ENCODE assay signal across 1 cellular context in the genomic region with DNA sequence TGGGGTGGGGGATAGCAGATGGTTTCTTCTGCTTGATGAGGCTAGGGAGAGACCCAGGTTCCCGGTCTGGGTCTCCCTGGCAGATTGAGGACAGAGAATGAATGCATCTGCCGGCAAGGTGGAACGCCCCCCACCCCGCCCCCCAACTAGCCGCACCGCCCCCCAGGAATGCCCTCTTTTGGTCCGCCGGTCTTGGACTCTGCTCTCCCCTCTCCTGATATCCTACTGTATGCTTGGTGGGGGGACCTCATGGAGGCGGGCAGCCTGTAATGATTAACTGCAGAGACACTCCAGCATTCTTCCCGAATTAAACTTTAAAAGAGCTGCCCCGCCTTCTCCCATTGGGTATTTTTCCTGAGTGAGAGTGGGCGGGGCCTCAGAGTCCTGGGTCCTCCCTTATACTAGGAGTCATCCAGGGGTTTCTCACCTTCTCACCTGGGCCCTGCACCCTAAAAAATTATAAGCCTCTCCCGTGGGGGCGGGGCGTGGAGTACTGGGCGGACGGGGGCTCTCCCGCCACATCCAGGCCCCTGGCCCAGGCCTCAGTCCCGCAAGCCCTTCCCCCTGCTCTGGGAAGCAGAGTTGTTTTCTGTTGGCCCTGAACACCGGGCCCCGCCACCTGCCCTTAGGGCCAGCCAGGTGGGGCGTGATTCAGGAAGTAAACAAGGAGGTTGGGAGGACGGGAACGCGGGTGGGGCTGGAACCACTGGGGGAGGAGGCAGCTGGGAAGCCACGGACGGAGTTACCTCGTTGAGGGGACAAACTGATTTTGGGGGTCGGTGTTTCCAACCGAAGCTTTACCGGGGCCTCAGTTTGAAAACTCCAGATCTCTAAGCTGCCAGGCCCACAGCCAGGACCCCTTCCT.
TF ChIP-seq lines count a peak whose summit lies in the region.

No MANE protein-coding gene starts in this region.

TF ChIP-seq in HepG2, 621 proteins besides CTCF, POLR2A, EP300 and RAD21 (continued from another document and continues in another):
- TF ChIP-seq, protein P1, sequence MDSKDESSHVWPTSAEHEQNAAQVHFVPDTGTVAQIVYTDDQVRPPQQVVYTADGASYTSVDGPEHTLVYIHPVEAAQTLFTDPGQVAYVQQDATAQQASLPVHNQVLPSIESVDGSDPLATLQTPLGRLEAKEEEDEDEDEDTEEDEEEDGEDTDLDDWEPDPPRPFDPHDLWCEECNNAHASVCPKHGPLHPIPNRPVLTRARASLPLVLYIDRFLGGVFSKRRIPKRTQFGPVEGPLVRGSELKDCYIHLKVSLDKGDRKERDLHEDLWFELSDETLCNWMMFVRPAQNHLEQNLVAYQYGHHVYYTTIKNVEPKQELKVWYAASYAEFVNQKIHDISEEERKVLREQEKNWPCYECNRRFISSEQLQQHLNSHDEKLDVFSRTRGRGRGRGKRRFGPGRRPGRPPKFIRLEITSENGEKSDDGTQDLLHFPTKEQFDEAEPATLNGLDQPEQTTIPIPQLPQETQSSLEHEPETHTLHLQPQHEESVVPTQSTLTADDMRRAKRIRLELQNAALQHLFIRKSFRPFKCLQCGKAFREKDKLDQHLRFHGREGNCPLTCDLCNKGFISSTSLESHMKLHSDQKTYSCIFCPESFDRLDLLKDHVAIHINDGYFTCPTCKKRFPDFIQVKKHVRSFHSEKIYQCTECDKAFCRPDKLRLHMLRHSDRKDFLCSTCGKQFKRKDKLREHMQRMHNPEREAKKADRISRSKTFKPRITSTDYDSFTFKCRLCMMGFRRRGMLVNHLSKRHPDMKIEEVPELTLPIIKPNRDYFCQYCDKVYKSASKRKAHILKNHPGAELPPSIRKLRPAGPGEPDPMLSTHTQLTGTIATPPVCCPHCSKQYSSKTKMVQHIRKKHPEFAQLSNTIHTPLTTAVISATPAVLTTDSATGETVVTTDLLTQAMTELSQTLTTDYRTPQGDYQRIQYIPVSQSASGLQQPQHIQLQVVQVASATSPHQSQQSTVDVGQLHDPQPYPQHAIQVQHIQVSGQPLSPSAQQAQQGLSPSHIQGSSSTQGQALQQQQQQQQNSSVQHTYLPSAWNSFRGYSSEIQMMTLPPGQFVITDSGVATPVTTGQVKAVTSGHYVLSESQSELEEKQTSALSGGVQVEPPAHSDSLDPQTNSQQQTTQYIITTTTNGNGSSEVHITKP (CRISPR knock-in tag; IDR thresholded peaks at IDR 0.05; ENCODE audit: low read depth): peak; percentile 86
- TF ChIP-seq, protein P2, sequence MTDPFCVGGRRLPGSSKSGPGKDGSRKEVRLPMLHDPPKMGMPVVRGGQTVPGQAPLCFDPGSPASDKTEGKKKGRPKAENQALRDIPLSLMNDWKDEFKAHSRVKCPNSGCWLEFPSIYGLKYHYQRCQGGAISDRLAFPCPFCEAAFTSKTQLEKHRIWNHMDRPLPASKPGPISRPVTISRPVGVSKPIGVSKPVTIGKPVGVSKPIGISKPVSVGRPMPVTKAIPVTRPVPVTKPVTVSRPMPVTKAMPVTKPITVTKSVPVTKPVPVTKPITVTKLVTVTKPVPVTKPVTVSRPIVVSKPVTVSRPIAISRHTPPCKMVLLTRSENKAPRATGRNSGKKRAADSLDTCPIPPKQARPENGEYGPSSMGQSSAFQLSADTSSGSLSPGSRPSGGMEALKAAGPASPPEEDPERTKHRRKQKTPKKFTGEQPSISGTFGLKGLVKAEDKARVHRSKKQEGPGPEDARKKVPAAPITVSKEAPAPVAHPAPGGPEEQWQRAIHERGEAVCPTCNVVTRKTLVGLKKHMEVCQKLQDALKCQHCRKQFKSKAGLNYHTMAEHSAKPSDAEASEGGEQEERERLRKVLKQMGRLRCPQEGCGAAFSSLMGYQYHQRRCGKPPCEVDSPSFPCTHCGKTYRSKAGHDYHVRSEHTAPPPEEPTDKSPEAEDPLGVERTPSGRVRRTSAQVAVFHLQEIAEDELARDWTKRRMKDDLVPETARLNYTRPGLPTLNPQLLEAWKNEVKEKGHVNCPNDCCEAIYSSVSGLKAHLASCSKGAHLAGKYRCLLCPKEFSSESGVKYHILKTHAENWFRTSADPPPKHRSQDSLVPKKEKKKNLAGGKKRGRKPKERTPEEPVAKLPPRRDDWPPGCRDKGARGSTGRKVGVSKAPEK (CRISPR knock-in tag; IDR thresholded peaks at IDR 0.05; ENCODE audit: borderline replicate concordance): peak; percentile 76; the same call in 1 of the 2 replicates
- no peak for TF ChIP-seq TOPORS (CRISPR knock-in tag; IDR thresholded peaks at IDR 0.05)
- TF ChIP-seq, protein P3, sequence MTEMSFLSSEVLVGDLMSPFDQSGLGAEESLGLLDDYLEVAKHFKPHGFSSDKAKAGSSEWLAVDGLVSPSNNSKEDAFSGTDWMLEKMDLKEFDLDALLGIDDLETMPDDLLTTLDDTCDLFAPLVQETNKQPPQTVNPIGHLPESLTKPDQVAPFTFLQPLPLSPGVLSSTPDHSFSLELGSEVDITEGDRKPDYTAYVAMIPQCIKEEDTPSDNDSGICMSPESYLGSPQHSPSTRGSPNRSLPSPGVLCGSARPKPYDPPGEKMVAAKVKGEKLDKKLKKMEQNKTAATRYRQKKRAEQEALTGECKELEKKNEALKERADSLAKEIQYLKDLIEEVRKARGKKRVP (CRISPR knock-in tag; IDR thresholded peaks at IDR 0.05): no peak
- TF ChIP-seq SP2 (CRISPR knock-in tag; IDR thresholded peaks at IDR 0.05): no peak
- TF ChIP-seq IRF2 (CRISPR knock-in tag; IDR thresholded peaks at IDR 0.05): peak; percentile 72
- peak; percentile 67 for TF ChIP-seq ISL2 (CRISPR knock-in tag; IDR thresholded peaks at IDR 0.05)
- no peak; the same call in 1 of the 2 replicates for TF ChIP-seq ZMYM4 (CRISPR knock-in tag; IDR thresholded peaks at IDR 0.05)
- no peak for TF ChIP-seq MIER2 (CRISPR knock-in tag; IDR thresholded peaks at IDR 0.05)
- no peak for TF ChIP-seq PLRG1 (conservative IDR thresholded peaks at IDR 0.05)
- TF ChIP-seq, protein P4, sequence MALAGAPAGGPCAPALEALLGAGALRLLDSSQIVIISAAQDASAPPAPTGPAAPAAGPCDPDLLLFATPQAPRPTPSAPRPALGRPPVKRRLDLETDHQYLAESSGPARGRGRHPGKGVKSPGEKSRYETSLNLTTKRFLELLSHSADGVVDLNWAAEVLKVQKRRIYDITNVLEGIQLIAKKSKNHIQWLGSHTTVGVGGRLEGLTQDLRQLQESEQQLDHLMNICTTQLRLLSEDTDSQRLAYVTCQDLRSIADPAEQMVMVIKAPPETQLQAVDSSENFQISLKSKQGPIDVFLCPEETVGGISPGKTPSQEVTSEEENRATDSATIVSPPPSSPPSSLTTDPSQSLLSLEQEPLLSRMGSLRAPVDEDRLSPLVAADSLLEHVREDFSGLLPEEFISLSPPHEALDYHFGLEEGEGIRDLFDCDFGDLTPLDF (CRISPR knock-in tag; IDR thresholded peaks at IDR 0.05): peak; percentile 51; the same call in 1 of the 2 replicates
- no peak for TF ChIP-seq TRIM24 (CRISPR knock-in tag; IDR thresholded peaks at IDR 0.05)
- no peak; the same call in 1 of the 2 replicates for TF ChIP-seq ZNF232 (CRISPR knock-in tag; IDR thresholded peaks at IDR 0.05; ENCODE audit: borderline replicate concordance)
- TF ChIP-seq NCOA1 (CRISPR knock-in tag; IDR thresholded peaks at IDR 0.05): no peak
- TF ChIP-seq ZNF260 (CRISPR knock-in tag; IDR thresholded peaks at IDR 0.05; ENCODE audit: borderline replicate concordance, low read depth): no peak
- no peak for TF ChIP-seq ZNF672 (CRISPR knock-in tag; IDR thresholded peaks at IDR 0.05)
- TF ChIP-seq, protein P5, sequence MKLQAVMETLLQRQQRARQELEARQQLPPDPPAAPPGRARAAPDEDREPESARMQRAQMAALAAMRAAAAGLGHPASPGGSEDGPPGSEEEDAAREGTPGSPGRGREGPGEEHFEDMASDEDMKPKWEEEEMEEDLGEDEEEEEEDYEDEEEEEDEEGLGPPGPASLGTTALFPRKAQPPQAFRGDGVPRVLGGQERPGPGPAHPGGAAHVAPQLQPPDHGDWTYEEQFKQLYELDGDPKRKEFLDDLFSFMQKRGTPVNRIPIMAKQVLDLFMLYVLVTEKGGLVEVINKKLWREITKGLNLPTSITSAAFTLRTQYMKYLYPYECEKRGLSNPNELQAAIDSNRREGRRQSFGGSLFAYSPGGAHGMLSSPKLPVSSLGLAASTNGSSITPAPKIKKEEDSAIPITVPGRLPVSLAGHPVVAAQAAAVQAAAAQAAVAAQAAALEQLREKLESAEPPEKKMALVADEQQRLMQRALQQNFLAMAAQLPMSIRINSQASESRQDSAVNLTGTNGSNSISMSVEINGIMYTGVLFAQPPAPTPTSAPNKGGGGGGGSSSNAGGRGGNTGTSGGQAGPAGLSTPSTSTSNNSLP (IDR thresholded peaks at IDR 0.05; ENCODE audit: low read depth, low read length): peak; percentile 96
- peak; percentile 89; the same call in 1 of the 2 replicates for TF ChIP-seq ZNF430 (CRISPR knock-in tag; IDR thresholded peaks at IDR 0.05)
- TF ChIP-seq, protein P6, sequence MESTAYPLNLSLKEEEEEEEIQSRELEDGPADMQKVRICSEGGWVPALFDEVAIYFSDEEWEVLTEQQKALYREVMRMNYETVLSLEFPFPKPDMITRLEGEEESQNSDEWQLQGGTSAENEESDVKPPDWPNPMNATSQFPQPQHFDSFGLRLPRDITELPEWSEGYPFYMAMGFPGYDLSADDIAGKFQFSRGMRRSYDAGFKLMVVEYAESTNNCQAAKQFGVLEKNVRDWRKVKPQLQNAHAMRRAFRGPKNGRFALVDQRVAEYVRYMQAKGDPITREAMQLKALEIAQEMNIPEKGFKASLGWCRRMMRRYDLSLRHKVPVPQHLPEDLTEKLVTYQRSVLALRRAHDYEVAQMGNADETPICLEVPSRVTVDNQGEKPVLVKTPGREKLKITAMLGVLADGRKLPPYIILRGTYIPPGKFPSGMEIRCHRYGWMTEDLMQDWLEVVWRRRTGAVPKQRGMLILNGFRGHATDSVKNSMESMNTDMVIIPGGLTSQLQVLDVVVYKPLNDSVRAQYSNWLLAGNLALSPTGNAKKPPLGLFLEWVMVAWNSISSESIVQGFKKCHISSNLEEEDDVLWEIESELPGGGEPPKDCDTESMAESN (CRISPR knock-in tag; conservative IDR thresholded peaks at IDR 0.05): no peak
- TF ChIP-seq, protein P7, sequence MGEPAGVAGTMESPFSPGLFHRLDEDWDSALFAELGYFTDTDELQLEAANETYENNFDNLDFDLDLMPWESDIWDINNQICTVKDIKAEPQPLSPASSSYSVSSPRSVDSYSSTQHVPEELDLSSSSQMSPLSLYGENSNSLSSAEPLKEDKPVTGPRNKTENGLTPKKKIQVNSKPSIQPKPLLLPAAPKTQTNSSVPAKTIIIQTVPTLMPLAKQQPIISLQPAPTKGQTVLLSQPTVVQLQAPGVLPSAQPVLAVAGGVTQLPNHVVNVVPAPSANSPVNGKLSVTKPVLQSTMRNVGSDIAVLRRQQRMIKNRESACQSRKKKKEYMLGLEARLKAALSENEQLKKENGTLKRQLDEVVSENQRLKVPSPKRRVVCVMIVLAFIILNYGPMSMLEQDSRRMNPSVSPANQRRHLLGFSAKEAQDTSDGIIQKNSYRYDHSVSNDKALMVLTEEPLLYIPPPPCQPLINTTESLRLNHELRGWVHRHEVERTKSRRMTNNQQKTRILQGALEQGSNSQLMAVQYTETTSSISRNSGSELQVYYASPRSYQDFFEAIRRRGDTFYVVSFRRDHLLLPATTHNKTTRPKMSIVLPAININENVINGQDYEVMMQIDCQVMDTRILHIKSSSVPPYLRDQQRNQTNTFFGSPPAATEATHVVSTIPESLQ (CRISPR knock-in tag; conservative IDR thresholded peaks at IDR 0.05): 0 out of 2 replicates have a peak, but pooled peaks have one; percentile 29
- TF ChIP-seq PRPF4 (IDR thresholded peaks at IDR 0.05; ENCODE audit: low read depth, low read length, poor library complexity, severe bottlenecking): no peak
- peak; percentile 84 for TF ChIP-seq ZSCAN31 (CRISPR knock-in tag; IDR thresholded peaks at IDR 0.05; ENCODE audit: low read depth)
- no peak for TF ChIP-seq ZFP62 (CRISPR knock-in tag; IDR thresholded peaks at IDR 0.05)
- no peak for TF ChIP-seq ZNF205 (CRISPR knock-in tag; IDR thresholded peaks at IDR 0.05)
- TF ChIP-seq MYNN (CRISPR knock-in tag; IDR thresholded peaks at IDR 0.05; ENCODE audit: low read depth): 0 out of 2 replicates have a peak, but pooled peaks have one; percentile 78
- TF ChIP-seq HOXA7 (CRISPR knock-in tag; IDR thresholded peaks at IDR 0.05): no peak
- TF ChIP-seq, protein P8, sequence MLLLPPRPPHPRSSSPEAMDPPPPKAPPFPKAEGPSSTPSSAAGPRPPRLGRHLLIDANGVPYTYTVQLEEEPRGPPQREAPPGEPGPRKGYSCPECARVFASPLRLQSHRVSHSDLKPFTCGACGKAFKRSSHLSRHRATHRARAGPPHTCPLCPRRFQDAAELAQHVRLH (CRISPR knock-in tag; IDR thresholded peaks at IDR 0.05; ENCODE audit: borderline replicate concordance, low read depth): 0 out of 2 replicates have a peak, but pooled peaks have one; percentile 82
- TF ChIP-seq, protein P9, sequence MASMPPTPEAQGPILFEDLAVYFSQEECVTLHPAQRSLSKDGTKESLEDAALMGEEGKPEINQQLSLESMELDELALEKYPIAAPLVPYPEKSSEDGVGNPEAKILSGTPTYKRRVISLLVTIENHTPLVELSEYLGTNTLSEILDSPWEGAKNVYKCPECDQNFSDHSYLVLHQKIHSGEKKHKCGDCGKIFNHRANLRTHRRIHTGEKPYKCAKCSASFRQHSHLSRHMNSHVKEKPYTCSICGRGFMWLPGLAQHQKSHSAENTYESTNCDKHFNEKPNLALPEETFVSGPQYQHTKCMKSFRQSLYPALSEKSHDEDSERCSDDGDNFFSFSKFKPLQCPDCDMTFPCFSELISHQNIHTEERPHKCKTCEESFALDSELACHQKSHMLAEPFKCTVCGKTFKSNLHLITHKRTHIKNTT (CRISPR knock-in tag; IDR thresholded peaks at IDR 0.05): 0 out of 2 replicates have a peak, but pooled peaks have one; percentile 51
- no peak for TF ChIP-seq ZNF713 (CRISPR knock-in tag; IDR thresholded peaks at IDR 0.05)
- TF ChIP-seq, protein P10, sequence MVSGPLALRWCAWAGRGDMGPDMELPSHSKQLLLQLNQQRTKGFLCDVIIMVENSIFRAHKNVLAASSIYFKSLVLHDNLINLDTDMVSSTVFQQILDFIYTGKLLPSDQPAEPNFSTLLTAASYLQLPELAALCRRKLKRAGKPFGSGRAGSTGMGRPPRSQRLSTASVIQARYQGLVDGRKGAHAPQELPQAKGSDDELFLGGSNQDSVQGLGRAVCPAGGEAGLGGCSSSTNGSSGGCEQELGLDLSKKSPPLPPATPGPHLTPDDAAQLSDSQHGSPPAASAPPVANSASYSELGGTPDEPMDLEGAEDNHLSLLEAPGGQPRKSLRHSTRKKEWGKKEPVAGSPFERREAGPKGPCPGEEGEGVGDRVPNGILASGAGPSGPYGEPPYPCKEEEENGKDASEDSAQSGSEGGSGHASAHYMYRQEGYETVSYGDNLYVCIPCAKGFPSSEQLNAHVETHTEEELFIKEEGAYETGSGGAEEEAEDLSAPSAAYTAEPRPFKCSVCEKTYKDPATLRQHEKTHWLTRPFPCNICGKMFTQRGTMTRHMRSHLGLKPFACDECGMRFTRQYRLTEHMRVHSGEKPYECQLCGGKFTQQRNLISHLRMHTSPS (CRISPR knock-in tag; IDR thresholded peaks at IDR 0.05; ENCODE audit: low read depth): no peak; the same call in 1 of the 2 replicates
- TF ChIP-seq NFIC (IDR thresholded peaks at IDR 0.05; ENCODE audit: low read length): peak; percentile 66; the same call in 1 of the 2 replicates
- TF ChIP-seq ZMAT3 (CRISPR knock-in tag; conservative IDR thresholded peaks at IDR 0.05): 0 out of 2 replicates have a peak, but pooled peaks have one; percentile 89
- TF ChIP-seq ZNF17 (CRISPR knock-in tag; IDR thresholded peaks at IDR 0.05): no peak
- TF ChIP-seq ZNF496 (CRISPR knock-in tag; IDR thresholded peaks at IDR 0.05; ENCODE audit: insufficient replicate concordance): no peak
